Comparison of ENCODE assay signal across 13 cellular contexts in genomic region chr14:32512348-32512747, GRCh38.
"Had no signal": no experiment of that assay in that cellular context is flagged by ENCODE, and none has a peak within 500 bp of the region (broad histone marks: within the 10 kb centered on the region; RNA-seq: fewer than 3 reads in every experiment).

No MANE protein-coding gene starts in this region.

- H3K27ac Mint-ChIP-seq: memory B cell; stimulated activated naive B cell treated with anti-CD40 and anti-IgM and Interleukin-4, amounts not matched to agents 10 μg/mL and 1 μg/mL and 100 μg/mL, for 72 hours; T-helper 2 cell treated with Interferon-gamma antibody and Interleukin-4, amounts not matched to agents 5 μg/mL and 100 μg/mL, for 36 hours had no signal

- H3K4me1 ChIP-seq: spleen, upper lobe of right lung had no signal

- H3K4me3 ChIP-seq: adrenal gland, ovary, spleen, upper lobe of right lung had no signal

- H3K9me3 Mint-ChIP-seq: memory B cell; T-helper 2 cell treated with Interferon-gamma antibody and Interleukin-4, amounts not matched to agents 5 μg/mL and 100 μg/mL, for 36 hours had no signal

- DNase-seq: activated naive CD4-positive, alpha-beta T cell treated with anti-CD3 and anti-CD28 coated beads, Interleukin-2, amount 50 U/mL, for 16 hours; activated T-cell treated with anti-CD3 and anti-CD28 coated beads, Interleukin-2, amount 50 U/mL, for 1 hour; adrenal gland; brain microvascular endothelial cell; cerebellar nuclear complex; ovary; SIG-M5; spleen; stimulated activated CD4-positive, alpha-beta T cell treated with anti-CD3 and anti-CD28 coated beads, Interleukin-1b, Interleukin-23, amount 100 ng/mL, for 48 hours; stimulated activated naive B cell treated with anti-CD40 and anti-IgM and Interleukin-4, amounts not matched to agents 10 μg/mL and 1 μg/mL and 100 μg/mL, for 72 hours; upper lobe of right lung had no signal

- H3K36me3 ChIP-seq: adrenal gland, brain microvascular endothelial cell, ovary, spleen, upper lobe of right lung had no signal

- H3K27me3 ChIP-seq: adrenal gland, brain microvascular endothelial cell, ovary, upper lobe of right lung had no signal

- H3K4me3 Mint-ChIP-seq: memory B cell; stimulated activated naive B cell treated with anti-CD40 and anti-IgM and Interleukin-4, amounts not matched to agents 10 μg/mL and 1 μg/mL and 100 μg/mL, for 72 hours; T-helper 2 cell treated with Interferon-gamma antibody and Interleukin-4, amounts not matched to agents 5 μg/mL and 100 μg/mL, for 36 hours had no signal

- H3K9me3 ChIP-seq: adrenal gland, ovary, spleen, upper lobe of right lung had no signal

- H3K27ac ChIP-seq: adrenal gland, brain microvascular endothelial cell, ovary, spleen, upper lobe of right lung had no signal

- ATAC-seq: stimulated activated naive B cell treated with anti-CD40 and anti-IgM and Interleukin-4, amounts not matched to agents 10 μg/mL and 1 μg/mL and 100 μg/mL, for 72 hours; upper lobe of right lung had no signal

- H3K36me3 Mint-ChIP-seq: memory B cell; stimulated activated naive B cell treated with anti-CD40 and anti-IgM and Interleukin-4, amounts not matched to agents 10 μg/mL and 1 μg/mL and 100 μg/mL, for 72 hours had no signal

- H3K4me1 Mint-ChIP-seq: memory B cell; stimulated activated naive B cell treated with anti-CD40 and anti-IgM and Interleukin-4, amounts not matched to agents 10 μg/mL and 1 μg/mL and 100 μg/mL, for 72 hours had no signal
